In the genomic region with DNA sequence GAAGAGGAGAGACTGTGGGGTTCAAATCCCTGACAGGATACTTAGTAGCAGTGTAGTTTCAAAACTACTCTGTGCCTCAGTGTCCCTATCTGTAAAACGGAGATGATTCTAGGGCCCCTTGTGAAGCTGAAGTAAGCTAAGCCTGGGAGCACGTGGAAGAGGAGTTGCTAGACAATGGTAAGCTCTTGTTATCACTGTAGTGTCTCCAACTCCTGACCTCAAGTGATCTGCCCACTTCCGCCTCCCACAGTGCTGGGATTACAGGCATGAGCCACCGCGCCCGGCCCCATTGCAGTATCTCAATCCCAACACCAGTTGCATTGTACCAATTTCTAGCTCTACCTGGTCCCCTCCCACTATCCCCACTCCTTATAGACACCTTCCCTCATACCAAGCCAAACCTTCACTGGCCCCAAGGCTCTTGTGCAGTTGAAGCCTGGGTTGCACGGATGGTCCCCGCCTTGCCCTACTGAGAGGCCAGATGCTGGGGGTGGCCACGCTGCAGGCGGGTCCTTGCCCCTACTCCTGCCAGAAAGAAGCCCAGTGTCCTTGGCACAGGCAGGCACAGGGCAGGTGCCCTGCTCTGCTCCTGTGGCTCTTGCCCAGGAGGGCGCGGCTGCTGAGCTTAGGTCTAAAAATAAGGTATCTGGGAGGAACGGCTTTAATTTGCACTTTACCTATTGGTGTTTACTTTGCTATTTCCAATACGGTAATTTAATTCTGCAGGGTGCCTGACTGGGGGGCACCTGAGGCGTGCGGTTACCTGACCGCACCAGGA, we compare ENCODE assay signal across 1 cellular context.
TF ChIP-seq lines count a peak whose summit lies in the region.

No MANE protein-coding gene starts in this region.

TF ChIP-seq in K562, 482 proteins besides CTCF, POLR2A, EP300 and RAD21 (continued from another document and continues in another):
- TF ChIP-seq, protein P1, sequence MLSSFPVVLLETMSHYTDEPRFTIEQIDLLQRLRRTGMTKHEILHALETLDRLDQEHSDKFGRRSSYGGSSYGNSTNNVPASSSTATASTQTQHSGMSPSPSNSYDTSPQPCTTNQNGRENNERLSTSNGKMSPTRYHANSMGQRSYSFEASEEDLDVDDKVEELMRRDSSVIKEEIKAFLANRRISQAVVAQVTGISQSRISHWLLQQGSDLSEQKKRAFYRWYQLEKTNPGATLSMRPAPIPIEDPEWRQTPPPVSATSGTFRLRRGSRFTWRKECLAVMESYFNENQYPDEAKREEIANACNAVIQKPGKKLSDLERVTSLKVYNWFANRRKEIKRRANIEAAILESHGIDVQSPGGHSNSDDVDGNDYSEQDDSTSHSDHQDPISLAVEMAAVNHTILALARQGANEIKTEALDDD (IDR thresholded peaks at IDR 0.05), result peak; percentile 86
- TF ChIP-seq, protein P2, sequence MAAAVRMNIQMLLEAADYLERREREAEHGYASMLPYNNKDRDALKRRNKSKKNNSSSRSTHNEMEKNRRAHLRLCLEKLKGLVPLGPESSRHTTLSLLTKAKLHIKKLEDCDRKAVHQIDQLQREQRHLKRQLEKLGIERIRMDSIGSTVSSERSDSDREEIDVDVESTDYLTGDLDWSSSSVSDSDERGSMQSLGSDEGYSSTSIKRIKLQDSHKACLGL (CRISPR knock-in tag; IDR thresholded peaks at IDR 0.05; ENCODE audit: borderline replicate concordance, poor library complexity, severe bottlenecking), result no peak
- no peak for TF ChIP-seq RB1 (IDR thresholded peaks at IDR 0.05; ENCODE audit: low read depth)
- TF ChIP-seq MYNN (IDR thresholded peaks at IDR 0.05), result peak; percentile 47; the same call in 1 of the 2 replicates
- TF ChIP-seq MYNN (CRISPR knock-in tag; IDR thresholded peaks at IDR 0.05), result no peak
- no peak for TF ChIP-seq TRIM28 (IDR thresholded peaks at IDR 0.05)
- TF ChIP-seq CHD2 (IDR thresholded peaks at IDR 0.05; ENCODE audit: low read depth, low read length), result no peak
- TF ChIP-seq ZNF668 (CRISPR knock-in tag; IDR thresholded peaks at IDR 0.05), result 0 out of 2 replicates have a peak, but pooled peaks have one; percentile 4
- TF ChIP-seq, protein P3, sequence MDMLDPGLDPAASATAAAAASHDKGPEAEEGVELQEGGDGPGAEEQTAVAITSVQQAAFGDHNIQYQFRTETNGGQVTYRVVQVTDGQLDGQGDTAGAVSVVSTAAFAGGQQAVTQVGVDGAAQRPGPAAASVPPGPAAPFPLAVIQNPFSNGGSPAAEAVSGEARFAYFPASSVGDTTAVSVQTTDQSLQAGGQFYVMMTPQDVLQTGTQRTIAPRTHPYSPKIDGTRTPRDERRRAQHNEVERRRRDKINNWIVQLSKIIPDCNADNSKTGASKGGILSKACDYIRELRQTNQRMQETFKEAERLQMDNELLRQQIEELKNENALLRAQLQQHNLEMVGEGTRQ (CRISPR knock-in tag; IDR thresholded peaks at IDR 0.05), result no peak
- peak; percentile 68; the same call in 1 of the 2 replicates for TF ChIP-seq ESRRA (IDR thresholded peaks at IDR 0.05; ENCODE audit: borderline replicate concordance, low read depth)
- TF ChIP-seq MXI1 (IDR thresholded peaks at IDR 0.05; ENCODE audit: low read depth, low read length), result no peak
- TF ChIP-seq, protein P4, sequence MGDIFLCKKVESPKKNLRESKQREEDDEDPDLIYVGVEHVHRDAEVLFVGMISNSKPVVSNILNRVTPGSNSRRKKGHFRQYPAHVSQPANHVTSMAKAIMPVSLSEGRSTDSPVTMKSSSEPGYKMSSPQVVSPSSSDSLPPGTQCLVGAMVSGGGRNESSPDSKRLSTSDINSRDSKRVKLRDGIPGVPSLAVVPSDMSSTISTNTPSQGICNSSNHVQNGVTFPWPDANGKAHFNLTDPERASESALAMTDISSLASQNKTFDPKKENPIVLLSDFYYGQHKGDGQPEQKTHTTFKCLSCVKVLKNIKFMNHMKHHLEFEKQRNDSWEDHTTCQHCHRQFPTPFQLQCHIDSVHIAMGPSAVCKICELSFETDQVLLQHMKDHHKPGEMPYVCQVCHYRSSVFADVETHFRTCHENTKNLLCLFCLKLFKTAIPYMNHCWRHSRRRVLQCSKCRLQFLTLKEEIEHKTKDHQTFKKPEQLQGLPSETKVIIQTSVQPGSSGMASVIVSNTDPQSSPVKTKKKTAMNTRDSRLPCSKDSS (IDR thresholded peaks at IDR 0.05; ENCODE audit: low read depth, partially characterized antibody), result no peak
- TF ChIP-seq ZNF764 (CRISPR knock-in tag; IDR thresholded peaks at IDR 0.05; ENCODE audit: low read depth), result no peak
- TF ChIP-seq ZNF436 (CRISPR knock-in tag; IDR thresholded peaks at IDR 0.05), result no peak
- no peak for TF ChIP-seq NCOA2 (IDR thresholded peaks at IDR 0.05; ENCODE audit: partially characterized antibody in 2 of 2)
- TF ChIP-seq, protein P5, sequence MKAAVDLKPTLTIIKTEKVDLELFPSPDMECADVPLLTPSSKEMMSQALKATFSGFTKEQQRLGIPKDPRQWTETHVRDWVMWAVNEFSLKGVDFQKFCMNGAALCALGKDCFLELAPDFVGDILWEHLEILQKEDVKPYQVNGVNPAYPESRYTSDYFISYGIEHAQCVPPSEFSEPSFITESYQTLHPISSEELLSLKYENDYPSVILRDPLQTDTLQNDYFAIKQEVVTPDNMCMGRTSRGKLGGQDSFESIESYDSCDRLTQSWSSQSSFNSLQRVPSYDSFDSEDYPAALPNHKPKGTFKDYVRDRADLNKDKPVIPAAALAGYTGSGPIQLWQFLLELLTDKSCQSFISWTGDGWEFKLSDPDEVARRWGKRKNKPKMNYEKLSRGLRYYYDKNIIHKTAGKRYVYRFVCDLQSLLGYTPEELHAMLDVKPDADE (conservative IDR thresholded peaks at IDR 0.05; ENCODE audit: control insufficient read depth, low read depth, low read length), result 0 out of 2 replicates have a peak, but pooled peaks have one; percentile 39
- no peak for TF ChIP-seq ZNF239 (CRISPR knock-in tag; IDR thresholded peaks at IDR 0.05)
- TF ChIP-seq SLC30A9 (CRISPR knock-in tag; IDR thresholded peaks at IDR 0.05), result no peak
- no peak for TF ChIP-seq ZNF699 (CRISPR knock-in tag; IDR thresholded peaks at IDR 0.05; ENCODE audit: insufficient replicate concordance)
- TF ChIP-seq, protein P6, sequence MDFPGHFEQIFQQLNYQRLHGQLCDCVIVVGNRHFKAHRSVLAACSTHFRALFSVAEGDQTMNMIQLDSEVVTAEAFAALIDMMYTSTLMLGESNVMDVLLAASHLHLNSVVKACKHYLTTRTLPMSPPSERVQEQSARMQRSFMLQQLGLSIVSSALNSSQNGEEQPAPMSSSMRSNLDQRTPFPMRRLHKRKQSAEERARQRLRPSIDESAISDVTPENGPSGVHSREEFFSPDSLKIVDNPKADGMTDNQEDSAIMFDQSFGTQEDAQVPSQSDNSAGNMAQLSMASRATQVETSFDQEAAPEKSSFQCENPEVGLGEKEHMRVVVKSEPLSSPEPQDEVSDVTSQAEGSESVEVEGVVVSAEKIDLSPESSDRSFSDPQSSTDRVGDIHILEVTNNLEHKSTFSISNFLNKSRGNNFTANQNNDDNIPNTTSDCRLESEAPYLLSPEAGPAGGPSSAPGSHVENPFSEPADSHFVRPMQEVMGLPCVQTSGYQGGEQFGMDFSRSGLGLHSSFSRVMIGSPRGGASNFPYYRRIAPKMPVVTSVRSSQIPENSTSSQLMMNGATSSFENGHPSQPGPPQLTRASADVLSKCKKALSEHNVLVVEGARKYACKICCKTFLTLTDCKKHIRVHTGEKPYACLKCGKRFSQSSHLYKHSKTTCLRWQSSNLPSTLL (IDR thresholded peaks at IDR 0.05), result no peak
- TF ChIP-seq MTA3 (IDR thresholded peaks at IDR 0.05; ENCODE audit: borderline replicate concordance), result 0 out of 2 replicates have a peak, but pooled peaks have one; percentile 62
- no peak for TF ChIP-seq RBM14 (IDR thresholded peaks at IDR 0.05; ENCODE audit: borderline replicate concordance, insufficient read depth, low read depth, low read length)
- TF ChIP-seq SMARCB1 (IDR thresholded peaks at IDR 0.05; ENCODE audit: insufficient read length, low read depth), result no peak
- TF ChIP-seq, protein P7, sequence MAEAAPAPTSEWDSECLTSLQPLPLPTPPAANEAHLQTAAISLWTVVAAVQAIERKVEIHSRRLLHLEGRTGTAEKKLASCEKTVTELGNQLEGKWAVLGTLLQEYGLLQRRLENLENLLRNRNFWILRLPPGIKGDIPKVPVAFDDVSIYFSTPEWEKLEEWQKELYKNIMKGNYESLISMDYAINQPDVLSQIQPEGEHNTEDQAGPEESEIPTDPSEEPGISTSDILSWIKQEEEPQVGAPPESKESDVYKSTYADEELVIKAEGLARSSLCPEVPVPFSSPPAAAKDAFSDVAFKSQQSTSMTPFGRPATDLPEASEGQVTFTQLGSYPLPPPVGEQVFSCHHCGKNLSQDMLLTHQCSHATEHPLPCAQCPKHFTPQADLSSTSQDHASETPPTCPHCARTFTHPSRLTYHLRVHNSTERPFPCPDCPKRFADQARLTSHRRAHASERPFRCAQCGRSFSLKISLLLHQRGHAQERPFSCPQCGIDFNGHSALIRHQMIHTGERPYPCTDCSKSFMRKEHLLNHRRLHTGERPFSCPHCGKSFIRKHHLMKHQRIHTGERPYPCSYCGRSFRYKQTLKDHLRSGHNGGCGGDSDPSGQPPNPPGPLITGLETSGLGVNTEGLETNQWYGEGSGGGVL (CRISPR knock-in tag; IDR thresholded peaks at IDR 0.05), result no peak
- no peak for TF ChIP-seq ZNF124 (CRISPR knock-in tag; IDR thresholded peaks at IDR 0.05)
- peak; percentile 60; the same call in 1 of the 2 replicates for TF ChIP-seq SPI1 (IDR thresholded peaks at IDR 0.05; ENCODE audit: borderline replicate concordance, low read depth, low read length)
- TF ChIP-seq, protein P8, sequence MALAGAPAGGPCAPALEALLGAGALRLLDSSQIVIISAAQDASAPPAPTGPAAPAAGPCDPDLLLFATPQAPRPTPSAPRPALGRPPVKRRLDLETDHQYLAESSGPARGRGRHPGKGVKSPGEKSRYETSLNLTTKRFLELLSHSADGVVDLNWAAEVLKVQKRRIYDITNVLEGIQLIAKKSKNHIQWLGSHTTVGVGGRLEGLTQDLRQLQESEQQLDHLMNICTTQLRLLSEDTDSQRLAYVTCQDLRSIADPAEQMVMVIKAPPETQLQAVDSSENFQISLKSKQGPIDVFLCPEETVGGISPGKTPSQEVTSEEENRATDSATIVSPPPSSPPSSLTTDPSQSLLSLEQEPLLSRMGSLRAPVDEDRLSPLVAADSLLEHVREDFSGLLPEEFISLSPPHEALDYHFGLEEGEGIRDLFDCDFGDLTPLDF (CRISPR knock-in tag; IDR thresholded peaks at IDR 0.05), result no peak
- TF ChIP-seq NR2C2 (CRISPR knock-in tag; IDR thresholded peaks at IDR 0.05), result peak; percentile 12; the same call in 1 of the 2 replicates
- peak; percentile 70 for TF ChIP-seq NR2C2 (tag; IDR thresholded peaks at IDR 0.05)
- TF ChIP-seq ETV1 (tag; conservative IDR thresholded peaks at IDR 0.05; ENCODE audit: low read depth), result peak; percentile 96
- TF ChIP-seq, protein P9, sequence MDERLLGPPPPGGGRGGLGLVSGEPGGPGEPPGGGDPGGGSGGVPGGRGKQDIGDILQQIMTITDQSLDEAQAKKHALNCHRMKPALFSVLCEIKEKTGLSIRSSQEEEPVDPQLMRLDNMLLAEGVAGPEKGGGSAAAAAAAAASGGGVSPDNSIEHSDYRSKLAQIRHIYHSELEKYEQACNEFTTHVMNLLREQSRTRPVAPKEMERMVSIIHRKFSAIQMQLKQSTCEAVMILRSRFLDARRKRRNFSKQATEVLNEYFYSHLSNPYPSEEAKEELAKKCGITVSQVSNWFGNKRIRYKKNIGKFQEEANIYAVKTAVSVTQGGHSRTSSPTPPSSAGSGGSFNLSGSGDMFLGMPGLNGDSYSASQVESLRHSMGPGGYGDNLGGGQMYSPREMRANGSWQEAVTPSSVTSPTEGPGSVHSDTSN (CRISPR knock-in tag; IDR thresholded peaks at IDR 0.05; ENCODE audit: low read depth), result no peak
- TF ChIP-seq, protein P9 (tag; conservative IDR thresholded peaks at IDR 0.05; ENCODE audit: low read depth), result no peak
- TF ChIP-seq HMG20B (CRISPR knock-in tag; IDR thresholded peaks at IDR 0.05), result no peak
- TF ChIP-seq, protein P10, sequence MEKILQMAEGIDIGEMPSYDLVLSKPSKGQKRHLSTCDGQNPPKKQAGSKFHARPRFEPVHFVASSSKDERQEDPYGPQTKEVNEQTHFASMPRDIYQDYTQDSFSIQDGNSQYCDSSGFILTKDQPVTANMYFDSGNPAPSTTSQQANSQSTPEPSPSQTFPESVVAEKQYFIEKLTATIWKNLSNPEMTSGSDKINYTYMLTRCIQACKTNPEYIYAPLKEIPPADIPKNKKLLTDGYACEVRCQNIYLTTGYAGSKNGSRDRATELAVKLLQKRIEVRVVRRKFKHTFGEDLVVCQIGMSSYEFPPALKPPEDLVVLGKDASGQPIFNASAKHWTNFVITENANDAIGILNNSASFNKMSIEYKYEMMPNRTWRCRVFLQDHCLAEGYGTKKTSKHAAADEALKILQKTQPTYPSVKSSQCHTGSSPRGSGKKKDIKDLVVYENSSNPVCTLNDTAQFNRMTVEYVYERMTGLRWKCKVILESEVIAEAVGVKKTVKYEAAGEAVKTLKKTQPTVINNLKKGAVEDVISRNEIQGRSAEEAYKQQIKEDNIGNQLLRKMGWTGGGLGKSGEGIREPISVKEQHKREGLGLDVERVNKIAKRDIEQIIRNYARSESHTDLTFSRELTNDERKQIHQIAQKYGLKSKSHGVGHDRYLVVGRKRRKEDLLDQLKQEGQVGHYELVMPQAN (IDR thresholded peaks at IDR 0.05; ENCODE audit: borderline replicate concordance), result no peak
- peak; percentile 72 for TF ChIP-seq GABPA (tag; conservative IDR thresholded peaks at IDR 0.05; ENCODE audit: low read depth)
- TF ChIP-seq CREB1 (IDR thresholded peaks at IDR 0.05), result no peak
- TF ChIP-seq CREB1 (CRISPR knock-in tag; IDR thresholded peaks at IDR 0.05), result no peak
